ENCODE assay signal across 1 cellular context in genomic region chr10:71244638-71245419, GRCh38.
A peak's percentile ranks its signal among the peaks of the same experiment; 100 is the strongest.
TF ChIP-seq lines count a peak whose summit lies in the region.

No MANE protein-coding gene starts in this region.

TF ChIP-seq in HEK293, 187 proteins besides CTCF, POLR2A, EP300 and RAD21 (continued from another document):
- TF ChIP-seq ZNF76 (tag by site-specific recombination; IDR thresholded peaks at IDR 0.05; ENCODE audit: borderline replicate concordance, low read depth) (no peak), ZFHX2 (tag by site-specific recombination; conservative IDR thresholded peaks at IDR 0.05) (peak; percentile 92), ZBTB17 (tag by site-specific recombination; IDR thresholded peaks at IDR 0.05) (0 out of 2 replicates have a peak, but pooled peaks have one; percentile 21), ZNF341 (tag by site-specific recombination; IDR thresholded peaks at IDR 0.05; ENCODE audit: low read depth) (no peak), GFI1B (tag by site-specific recombination; IDR thresholded peaks at IDR 0.05) (no peak), ZNF366 (tag by site-specific recombination; conservative IDR thresholded peaks at IDR 0.05) (no peak), ZNF23 (tag by site-specific recombination; IDR thresholded peaks at IDR 0.05; ENCODE audit: borderline replicate concordance) (no peak), EGR2 (tag by site-specific recombination; IDR thresholded peaks at IDR 0.05; ENCODE audit: low read depth) (peak; percentile 83), ZNF692 (tag by site-specific recombination; IDR thresholded peaks at IDR 0.05) (no peak), ZNF645 (tag by site-specific recombination; IDR thresholded peaks at IDR 0.05) (no peak), ZNF510 (tag by site-specific recombination; IDR thresholded peaks at IDR 0.05; ENCODE audit: insufficient replicate concordance) (no peak), ZNF114 (tag by site-specific recombination; IDR thresholded peaks at IDR 0.05) (no peak), ZNF121 (tag by site-specific recombination; IDR thresholded peaks at IDR 0.05) (no peak), ZNF175 (tag by site-specific recombination; IDR thresholded peaks at IDR 0.05) (no peak)
- TF ChIP-seq, protein P1, sequence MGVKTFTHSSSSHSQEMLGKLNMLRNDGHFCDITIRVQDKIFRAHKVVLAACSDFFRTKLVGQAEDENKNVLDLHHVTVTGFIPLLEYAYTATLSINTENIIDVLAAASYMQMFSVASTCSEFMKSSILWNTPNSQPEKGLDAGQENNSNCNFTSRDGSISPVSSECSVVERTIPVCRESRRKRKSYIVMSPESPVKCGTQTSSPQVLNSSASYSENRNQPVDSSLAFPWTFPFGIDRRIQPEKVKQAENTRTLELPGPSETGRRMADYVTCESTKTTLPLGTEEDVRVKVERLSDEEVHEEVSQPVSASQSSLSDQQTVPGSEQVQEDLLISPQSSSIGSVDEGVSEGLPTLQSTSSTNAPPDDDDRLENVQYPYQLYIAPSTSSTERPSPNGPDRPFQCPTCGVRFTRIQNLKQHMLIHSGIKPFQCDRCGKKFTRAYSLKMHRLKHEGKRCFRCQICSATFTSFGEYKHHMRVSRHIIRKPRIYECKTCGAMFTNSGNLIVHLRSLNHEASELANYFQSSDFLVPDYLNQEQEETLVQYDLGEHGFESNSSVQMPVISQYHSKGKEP (tag by site-specific recombination; IDR thresholded peaks at IDR 0.05) = peak; percentile 91
